Comparison of ENCODE assay signal across 8 cellular contexts in genomic region chr16:81314603-81315270, GRCh38. TPM values are rescaled to one million over a fixed set of nuclear protein-coding genes. Genes with fewer than 3 reads are reported as not detected.
DNase-seq lines count a peak whose midpoint lies in the region; ATAC-seq and TF ChIP-seq lines count a peak whose summit lies in the region.

A gene with protein sequence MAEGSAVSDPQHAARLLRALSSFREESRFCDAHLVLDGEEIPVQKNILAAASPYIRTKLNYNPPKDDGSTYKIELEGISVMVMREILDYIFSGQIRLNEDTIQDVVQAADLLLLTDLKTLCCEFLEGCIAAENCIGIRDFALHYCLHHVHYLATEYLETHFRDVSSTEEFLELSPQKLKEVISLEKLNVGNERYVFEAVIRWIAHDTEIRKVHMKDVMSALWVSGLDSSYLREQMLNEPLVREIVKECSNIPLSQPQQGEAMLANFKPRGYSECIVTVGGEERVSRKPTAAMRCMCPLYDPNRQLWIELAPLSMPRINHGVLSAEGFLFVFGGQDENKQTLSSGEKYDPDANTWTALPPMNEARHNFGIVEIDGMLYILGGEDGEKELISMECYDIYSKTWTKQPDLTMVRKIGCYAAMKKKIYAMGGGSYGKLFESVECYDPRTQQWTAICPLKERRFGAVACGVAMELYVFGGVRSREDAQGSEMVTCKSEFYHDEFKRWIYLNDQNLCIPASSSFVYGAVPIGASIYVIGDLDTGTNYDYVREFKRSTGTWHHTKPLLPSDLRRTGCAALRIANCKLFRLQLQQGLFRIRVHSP (plus strand): TSS chr16:81314962. CDS start chr16:81315114, 152 bp downstream.

- peak within 1 kb of the TSS; percentile 72 to 93 (median 91) for H3K27ac ChIP-seq in spleen

- peak in 1 of 3 donors; percentile 18 for TF ChIP-seq POLR2A in spleen (IDR thresholded peaks at IDR 0.05)

- H3K9me3 Mint-ChIP-seq in central memory CD8-positive, alpha-beta T cell = no peaks in the 10 kb centered on the region

- H3K4me3 ChIP-seq in AG10803 (ENCODE audit: low read length) (peak within 1 kb of the TSS; percentile 98), spleen (peak within 1 kb of the TSS; percentile 57 to 98 (median 90))

- 0 to 1% (median 1%) methylated on average over 35 to 75 of the region's 75 CpGs for WGBS in spleen, 5 donors

- H3K4me1 ChIP-seq in spleen = peaks cover 17 to 80% (median 39%) of the 10 kb centered on the region in 6 donors

- H3K27ac Mint-ChIP-seq in central memory CD8-positive, alpha-beta T cell (ENCODE audit: low read depth) = peak within 1 kb of the TSS; percentile 98

- H3K4me3 Mint-ChIP-seq in central memory CD8-positive, alpha-beta T cell = peak within 1 kb of the TSS; percentile 99

- peak; percentile 94 for ATAC-seq in GM19035 (IDR thresholded peaks at IDR 0.05; ENCODE audit: unreplicated experiment)
- peak; percentile 96 for ATAC-seq in HG03342 (IDR thresholded peaks at IDR 0.05; ENCODE audit: unreplicated experiment)
- peak; percentile 86 to 89 for ATAC-seq in activated CD4-positive, CD25-positive, alpha-beta regulatory T cell treated with anti-CD3 and anti-CD28 coated beads, Interleukin-2, amount 50 U/mL, for 24 hours
- peak; percentile 94 for ATAC-seq in central memory CD8-positive, alpha-beta T cell (replicated peaks; ENCODE audit: extremely low read depth, poor library complexity, severe bottlenecking)

- H3K9me3 ChIP-seq in spleen = no peaks in the 10 kb centered on the region

- intact Hi-C loops in spleen (cut with DNase I; ENCODE audit: low total_unique reads) = no loop called here

- H3K27me3 Mint-ChIP-seq in central memory CD8-positive, alpha-beta T cell = no peaks in the 10 kb centered on the region

- DNase-seq in AG10803 (ENCODE audit: low read depth) (peak; percentile 95), NCI-H345 treated with DMSO at 0.1 percent for 48 hours (lab: John Stamatoyannopoulos, UW; ENCODE audit: unreplicated experiment) (peak; percentile 85), inferior parietal cortex (ENCODE audit: extremely low spot score) (peak; percentile 96), spleen (peak; percentile 99)
- DNase-seq in central memory CD8-positive, alpha-beta T cell (ENCODE audit: low spot score in 2 of 2) = peak; percentile 85 to 90

- H3K27me3 ChIP-seq in spleen (replicated peaks in 1 of 7) = no peaks in the 10 kb centered on the region

- H3K4me1 Mint-ChIP-seq in central memory CD8-positive, alpha-beta T cell = peaks cover 58% of the 10 kb centered on the region

- peaks cover 10% of the 10 kb centered on the region for H3K36me3 Mint-ChIP-seq in central memory CD8-positive, alpha-beta T cell (ENCODE audit: insufficient read depth)

- peaks cover 0 to 15% (median 0%) of the 10 kb centered on the region in 6 donors for H3K36me3 ChIP-seq in spleen

- TF ChIP-seq CTCF in AG10803 (conservative IDR thresholded peaks at IDR 0.05; ENCODE audit: low read length) (no peak), spleen (IDR thresholded peaks at IDR 0.05 in 8 of 11, conservative IDR thresholded peaks at IDR 0.05 in 3 of 11) (peak in 3 of 11 experiments; percentile 11 to 24 (median 14))

RNA-seq across cellular contexts. Expression of the gene that starts here (rescaled TPM):
- 10 to 100 TPM in 1 of 7 donors, 1 to 10 TPM in 6; 4.5 to 10.3 (median 6.1) TPM for total RNA-seq in spleen
- under 1 TPM; 0.54 to 0.77 (median 0.58) TPM for polyA plus RNA-seq in spleen

Comparison
In these comparisons a context has a peak if more than half of its experiments do, and no peak if none do; other contexts are left out.
1. Peak in every context shown above with its lines: DNase-seq, ATAC-seq, H3K4me3 ChIP-seq and H3K27ac ChIP-seq.